8 cellular contexts compared by ENCODE assay signal in genomic region chr22:18091916-18092526, GRCh38. TPM values are rescaled to one million over a fixed set of nuclear protein-coding genes. Genes with fewer than 3 reads are reported as not detected.
DNase-seq lines count a peak whose midpoint lies in the region; ATAC-seq, FAIRE-seq and TF ChIP-seq lines count a peak whose summit lies in the region.

No MANE protein-coding gene starts in this region.

- H3K27ac Mint-ChIP-seq in activated naive CD4-positive, alpha-beta T cell treated with anti-CD3 and anti-CD28 coated beads, Interleukin-2, amount 50 U/mL, for 72 hours = peak overlapping the region; percentile 22 to 33

- no peaks in the 10 kb centered on the region for H3F3A ChIP-seq in SK-N-SH (replicated peaks; ENCODE audit: insufficient read depth)

- H3K4me2 ChIP-seq in SK-N-SH = no peak overlapping the region

- H3K36me3 ChIP-seq in SK-N-SH (replicated peaks in 1 of 2; ENCODE audit: control insufficient read depth in 1 of 2, insufficient read depth in 2 of 2, low read length in 1 of 2) = peaks cover 17 to 22% of the 10 kb centered on the region in 2 experiments
- peaks cover 0 to 3% of the 10 kb centered on the region in 2 donors for H3K36me3 ChIP-seq in small intestine (ENCODE audit: control insufficient read depth in 2 of 2, insufficient read depth in 2 of 2, low read length in 2 of 2)

- peaks cover 0 to 5% of the 10 kb centered on the region in 2 donors for H3K9me3 Mint-ChIP-seq in activated naive CD4-positive, alpha-beta T cell treated with anti-CD3 and anti-CD28 coated beads, Interleukin-2, amount 50 U/mL, for 72 hours

- H3K27me3 ChIP-seq in SK-N-SH (ENCODE audit: insufficient read depth) = no peaks in the 10 kb centered on the region
- no peaks in the 10 kb centered on the region for H3K27me3 ChIP-seq in small intestine (ENCODE audit: control insufficient read depth in 2 of 2, insufficient read depth in 2 of 2, low read length in 2 of 2)

- no peak for FAIRE-seq in small intestine (lab: Jason Lieb, UNC)

- H3K27ac ChIP-seq in SK-N-SH (ENCODE audit: low read depth in 2 of 2, low read length in 1 of 2) = no peak overlapping the region
- H3K27ac ChIP-seq in small intestine (ENCODE audit: low read depth in 1 of 2, low read length in 1 of 2) = peak overlapping the region; percentile 96 to 97

- H4K20me1 ChIP-seq in SK-N-SH (ENCODE audit: insufficient read depth) = no peaks in the 10 kb centered on the region

- DNase-seq in SK-N-SH = no peak
- no peak for DNase-seq in activated naive CD4-positive, alpha-beta T cell treated with anti-CD3 and anti-CD28 coated beads, Interleukin-2, amount 50 U/mL, for 72 hours (ENCODE audit: low spot score in 2 of 2)
- DNase-seq in left ventricle myocardium superior = peak; percentile 88
- peak; percentile 95 for DNase-seq in small intestine
- no peak for DNase-seq in NAMALWA (ENCODE audit: low spot score)

- H3K79me2 ChIP-seq in SK-N-SH (ENCODE audit: insufficient read depth) = 0 out of 2 replicates have a peak, but pooled peaks cover 5% of the 10 kb centered on the region

- no peak for TF ChIP-seq RAD21 in SK-N-SH (IDR thresholded peaks at IDR 0.05; ENCODE audit: low read length)

- H2AFZ ChIP-seq in SK-N-SH (ENCODE audit: low read depth) = no peak overlapping the region

- POLR2A ChIA-PET in SK-N-SH (lab: Yijun Ruan, JAX) = no interaction called here

- peaks cover 16 to 51% of the 10 kb centered on the region in 2 donors for H3K36me3 Mint-ChIP-seq in activated naive CD4-positive, alpha-beta T cell treated with anti-CD3 and anti-CD28 coated beads, Interleukin-2, amount 50 U/mL, for 72 hours

- WGBS in SK-N-SH (ENCODE audit: low lambda C conversion rate) = 83% methylated on average over 19 of the region's 22 CpGs
- whole genome bisulfite sequencing in small intestine, 3 donors = 6 to 25% (median 18%) methylated on average over 20 to 22 of the region's 22 CpGs

- CTCF ChIA-PET in SK-N-SH (lab: Yijun Ruan, JAX) = interaction anchor here (0.6 kb wide), 1 partner anchor 1054 kb away, joined by 3 read pairs; no protein-coding TSS in a partner anchor

- H3K9me3 ChIP-seq in SK-N-SH = no peaks in the 10 kb centered on the region
- H3K9me3 ChIP-seq in small intestine (ENCODE audit: control insufficient read depth, low read depth) = no peaks in the 10 kb centered on the region

- H3K4me1 ChIP-seq in SK-N-SH (ENCODE audit: control insufficient read depth in 1 of 2, insufficient read depth in 2 of 2, low read depth in 1 of 2, low read length in 1 of 2) (no peaks in the 10 kb centered on the region), small intestine (ENCODE audit: control insufficient read depth in 2 of 2, insufficient read depth in 1 of 2, low read depth in 1 of 2, low read length in 1 of 2) (peaks cover 7 to 8% of the 10 kb centered on the region in 2 donors)

- H3K4me3 ChIP-seq in SK-N-SH (ENCODE audit: low read depth in 2 of 2, low read length in 1 of 2) (no peak overlapping the region), small intestine (ENCODE audit: low read depth in 1 of 2, low read length in 2 of 2) (peak overlapping the region in 1 of 2 donors; percentile 10)

- H3K9ac ChIP-seq in SK-N-SH = no peak overlapping the region

- TF ChIP-seq CTCF in SK-N-SH (IDR thresholded peaks at IDR 0.05) = no peak

- peak; percentile 48 for ATAC-seq in SK-N-SH treated with all-trans-retinoic acid at 6 μM for 48 hours
- peak; percentile 22 to 27 for ATAC-seq in activated naive CD4-positive, alpha-beta T cell treated with anti-CD3 and anti-CD28 coated beads, Interleukin-2, amount 50 U/mL, for 72 hours
- ATAC-seq in left ventricle myocardium superior = peak; percentile 86
- ATAC-seq in GM19467 (IDR thresholded peaks at IDR 0.05; ENCODE audit: unreplicated experiment) = no peak
- ATAC-seq in HG03469 (IDR thresholded peaks at IDR 0.05; ENCODE audit: unreplicated experiment) = no peak

- intact Hi-C loops in left ventricle myocardium superior (cut with micrococcal nuclease) = no loop called here

- H3K9me2 ChIP-seq in SK-N-SH = no peaks in the 10 kb centered on the region

- TF ChIP-seq EP300 in SK-N-SH (IDR thresholded peaks at IDR 0.05; ENCODE audit: borderline replicate concordance in 1 of 2, low read depth in 1 of 2, low read length in 1 of 2) = no peak

TF ChIP-seq in SK-N-SH treated with all-trans-retinoic acid at 6 μM for 48 hours, 23 proteins besides CTCF, POLR2A, EP300 and RAD21 (continues in another document):
- TF ChIP-seq CREB5 (CRISPR knock-in tag; IDR thresholded peaks at IDR 0.05; ENCODE audit: low read depth) (no peak), ZNF565 (CRISPR knock-in tag; conservative IDR thresholded peaks at IDR 0.05; ENCODE audit: low read depth) (no peak), BACH2 (CRISPR knock-in tag; IDR thresholded peaks at IDR 0.05; ENCODE audit: borderline replicate concordance) (no peak), ZFP3 (CRISPR knock-in tag; IDR thresholded peaks at IDR 0.05) (no peak), ISL1 (CRISPR knock-in tag; IDR thresholded peaks at IDR 0.05) (no peak), ZC3H10 (CRISPR knock-in tag; IDR thresholded peaks at IDR 0.05) (no peak)

TF ChIP-seq in SK-N-SH, 30 proteins besides CTCF, POLR2A, EP300 and RAD21 (continues in another document):
- TF ChIP-seq USF2 (IDR thresholded peaks at IDR 0.05; ENCODE audit: borderline replicate concordance, low read depth, low read length) = no peak
- TF ChIP-seq TEAD4 (IDR thresholded peaks at IDR 0.05; ENCODE audit: borderline replicate concordance, insufficient read depth) = no peak
- TF ChIP-seq IRF3 (IDR thresholded peaks at IDR 0.05; ENCODE audit: low read depth, low read length) = no peak
- TF ChIP-seq FOSL2 (IDR thresholded peaks at IDR 0.05; ENCODE audit: borderline replicate concordance, low read depth) = no peak
- TF ChIP-seq MAX (IDR thresholded peaks at IDR 0.05; ENCODE audit: low read depth) = no peak
- TF ChIP-seq ELF1 (IDR thresholded peaks at IDR 0.05) = no peak
- TF ChIP-seq MEF2A (IDR thresholded peaks at IDR 0.05; ENCODE audit: borderline replicate concordance, low read depth) = no peak
- TF ChIP-seq TAF1 (IDR thresholded peaks at IDR 0.05; ENCODE audit: borderline replicate concordance, low read depth, low read length) = no peak
- no peak for TF ChIP-seq MXI1 (IDR thresholded peaks at IDR 0.05; ENCODE audit: low read depth, low read length)
- no peak for TF ChIP-seq FOXM1 (IDR thresholded peaks at IDR 0.05; ENCODE audit: low read depth)
- TF ChIP-seq ZBTB33 (IDR thresholded peaks at IDR 0.05; ENCODE audit: borderline replicate concordance, low read depth) = no peak
- TF ChIP-seq JUND (IDR thresholded peaks at IDR 0.05) = no peak

RNA-seq across cellular contexts. Expression of gene PEX26, which starts 14.2 kb away (rescaled TPM):
- polyA plus RNA-seq in SK-N-SH (2012; rRNA removed) (13.0 and 17.5 TPM in 2 replicates), small intestine (10 to 100 TPM; 23.2 to 48.0 (median 28.0) TPM)
- polyA plus RNA-seq in SK-N-SH (2012; cell fraction: cytosol; rRNA removed) = 7.8 and 12.2 TPM in 2 replicates
- 15.3 and 16.2 TPM in 2 replicates for polyA plus RNA-seq in SK-N-SH (2012; cell fraction: nucleus; rRNA removed)
- 10 to 100 TPM; 36.8 to 63.7 TPM for total RNA-seq in activated naive CD4-positive, alpha-beta T cell treated with anti-CD3 and anti-CD28 coated beads, Interleukin-2, amount 50 U/mL, for 72 hours
- 20.6 TPM for total RNA-seq in left ventricle myocardium superior

RNA-seq across cellular contexts. Expression of gene TUBA8, which starts 18.6 kb away (rescaled TPM):
- polyA plus RNA-seq in SK-N-SH (2012; rRNA removed) (1.7 and 2.1 TPM in 2 replicates), small intestine (1 to 10 TPM; 4.4 to 5.8 (median 4.6) TPM)
- polyA plus RNA-seq in SK-N-SH (2012; cell fraction: cytosol; rRNA removed) = 1.0 and 1.2 TPM in 2 replicates
- polyA plus RNA-seq in SK-N-SH (2012; cell fraction: nucleus; rRNA removed) = 6.8 and 7.7 TPM in 2 replicates
- total RNA-seq in activated naive CD4-positive, alpha-beta T cell treated with anti-CD3 and anti-CD28 coated beads, Interleukin-2, amount 50 U/mL, for 72 hours = 1 to 10 TPM; 1.1 to 1.6 TPM
- total RNA-seq in left ventricle myocardium superior = 298 TPM

RNA-seq across cellular contexts. Expression of gene USP18, which starts 57.9 kb away (rescaled TPM):
- 6.6 and 7.5 TPM in 2 replicates for polyA plus RNA-seq in SK-N-SH (2012; rRNA removed)
- 6.2 and 6.9 TPM in 2 replicates for polyA plus RNA-seq in SK-N-SH (2012; cell fraction: cytosol; rRNA removed)
- polyA plus RNA-seq in SK-N-SH (2012; cell fraction: nucleus; rRNA removed) = 4.0 and 4.2 TPM in 2 replicates
- 10 to 100 TPM in 1 of 2 donors, 1 to 10 TPM in 1; 5.7 to 22.0 TPM for total RNA-seq in activated naive CD4-positive, alpha-beta T cell treated with anti-CD3 and anti-CD28 coated beads, Interleukin-2, amount 50 U/mL, for 72 hours
- 2.6 TPM for total RNA-seq in left ventricle myocardium superior
- 1 to 10 TPM; 5.1 to 9.8 (median 9.4) TPM for polyA plus RNA-seq in small intestine

Comparison
In these comparisons a context has a peak if more than half of its experiments do, and no peak if none do; other contexts are left out.
1. ATAC-seq: peak in SK-N-SH treated with all-trans-retinoic acid at 6 μM for 48 hours (single experiment), activated naive CD4-positive, alpha-beta T cell treated with anti-CD3 and anti-CD28 coated beads, Interleukin-2, amount 50 U/mL, for 72 hours (2 of 2) and left ventricle myocardium superior (single experiment); none in GM19467 (single experiment) and HG03469 (single experiment).
2. DNase-seq: peak in left ventricle myocardium superior (single experiment) and small intestine (single experiment); none in SK-N-SH (single experiment), activated naive CD4-positive, alpha-beta T cell treated with anti-CD3 and anti-CD28 coated beads, Interleukin-2, amount 50 U/mL, for 72 hours (0 of 2) and NAMALWA (single experiment).
3. H3K27ac ChIP-seq: peak in small intestine (2 of 2); none in SK-N-SH (0 of 2).
4. RNA of gene TUBA8, which starts 18.6 kb away (total RNA-seq): 298 TPM in left ventricle myocardium superior (single experiment); 1.1 to 1.6 TPM in activated naive CD4-positive, alpha-beta T cell treated with anti-CD3 and anti-CD28 coated beads, Interleukin-2, amount 50 U/mL, for 72 hours; every median in the first group is over 100 times any median in the second.